ENCODE assay signal across 1 cellular context in the genomic region with DNA sequence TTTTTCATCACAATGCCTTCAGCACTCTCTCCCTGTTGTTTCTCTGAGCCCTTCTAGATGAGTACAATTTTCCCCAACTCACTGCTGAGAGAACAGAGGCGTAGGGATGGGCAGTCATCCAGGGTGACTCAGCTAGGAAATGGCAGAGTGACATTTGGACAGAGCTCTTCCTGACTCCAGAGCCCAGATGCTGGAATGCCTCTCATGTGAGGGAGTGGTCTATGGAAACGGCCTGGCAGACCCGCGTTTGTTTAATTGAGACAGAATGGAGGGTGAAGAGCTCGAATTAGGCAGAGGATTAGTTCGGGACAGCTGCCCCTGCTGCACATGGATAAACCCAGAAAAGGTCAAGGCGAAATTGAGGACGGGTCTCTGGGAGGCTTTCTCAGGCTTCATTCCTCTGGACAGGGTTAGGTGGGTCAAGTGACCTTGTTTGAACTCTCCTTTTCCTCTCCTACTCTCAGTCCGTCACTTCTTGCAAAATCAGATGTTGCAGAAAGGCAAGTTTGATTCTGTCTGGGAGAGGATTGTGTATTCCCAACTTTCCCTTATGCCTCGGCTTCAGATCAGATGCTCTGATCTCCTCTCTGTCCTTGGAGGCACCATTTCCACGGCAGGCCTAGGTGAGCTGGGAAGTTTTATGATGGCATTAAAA.
TF ChIP-seq lines count a peak whose summit lies in the region.

No MANE protein-coding gene starts in this region.

TF ChIP-seq in GM23338, 12 proteins besides CTCF, POLR2A, EP300 and RAD21 (continued from another document):
- TF ChIP-seq ZNF462 (CRISPR knock-in tag; IDR thresholded peaks at IDR 0.05) (no peak), ZNF331 (CRISPR knock-in tag; IDR thresholded peaks at IDR 0.05; ENCODE audit: low read depth) (no peak)
TF ChIP-seq in GM23338: peak in this region for 0.
